ENCODE assay signal across 8 cellular contexts in genomic region chr11:20355221-20356219, GRCh38. TPM values are rescaled to one million over a fixed set of nuclear protein-coding genes. Genes with fewer than 3 reads are reported as not detected.
A peak's percentile ranks its signal among the peaks of the same experiment; 100 is the strongest.
DNase-seq lines count a peak whose midpoint lies in the region; ATAC-seq, FAIRE-seq and TF ChIP-seq lines count a peak whose summit lies in the region.

No MANE protein-coding gene starts in this region.

- peak; percentile 87 for FAIRE-seq in GM12891 (lab: Jason Lieb, UNC)

- no peak overlapping the region for H3K4me3 Mint-ChIP-seq in T-helper 2 cell treated with Interferon-gamma antibody and Interleukin-4, amounts not matched to agents 5 μg/mL and 100 μg/mL, for 36 hours

- peak; percentile 79 for ATAC-seq in HG02623 (IDR thresholded peaks at IDR 0.05; ENCODE audit: unreplicated experiment)

- peaks cover 20% of the 10 kb centered on the region for H3K27me3 Mint-ChIP-seq in T-helper 2 cell treated with Interferon-gamma antibody and Interleukin-4, amounts not matched to agents 5 μg/mL and 100 μg/mL, for 36 hours (ENCODE audit: low read depth)

- DNase-seq in AG08396 (ENCODE audit: low spot score) (peak; percentile 57), GM12891 (ENCODE audit: insufficient read length, low spot score) (no peak), NCI-H1092 treated with DMSO at 0.1 percent for 48 hours (lab: John Stamatoyannopoulos, UW) (peak; percentile 50), foreskin fibroblast (peak; percentile 56 to 83), retinal pigment epithelial cell (ENCODE audit: low read depth) (no peak)
- peak; percentile 35 for DNase-seq in activated CD4-positive, alpha-beta T cell treated with anti-CD3 and anti-CD28 coated beads, Interleukin-2, amount 50 U/mL, for 1 hour
- DNase-seq in T-helper 2 cell treated with Interferon-gamma antibody and Interleukin-4, amounts not matched to agents 5 μg/mL and 100 μg/mL, for 36 hours (ENCODE audit: low spot score), result no peak

- no peak overlapping the region for H3K27ac Mint-ChIP-seq in T-helper 2 cell treated with Interferon-gamma antibody and Interleukin-4, amounts not matched to agents 5 μg/mL and 100 μg/mL, for 36 hours

- H3K9me3 Mint-ChIP-seq in T-helper 2 cell treated with Interferon-gamma antibody and Interleukin-4, amounts not matched to agents 5 μg/mL and 100 μg/mL, for 36 hours, result peaks cover 4% of the 10 kb centered on the region

- H3K4me3 ChIP-seq in foreskin fibroblast (ENCODE audit: low read depth in 1 of 2, low read length in 2 of 2), result no peak overlapping the region
- H3K4me3 ChIP-seq in retinal pigment epithelial cell (ENCODE audit: low read length), result no peak overlapping the region

- TF ChIP-seq POLR2A in GM12891 (IDR thresholded peaks at IDR 0.05; ENCODE audit: low read depth, low read length), result no peak

- TF ChIP-seq CTCF in foreskin fibroblast (IDR thresholded peaks at IDR 0.05; ENCODE audit: low read depth, low read length), result peak; percentile 64
- TF ChIP-seq CTCF in retinal pigment epithelial cell (conservative IDR thresholded peaks at IDR 0.05; ENCODE audit: low read depth, low read length), result peak; percentile 65

- H3K36me3 Mint-ChIP-seq in T-helper 2 cell treated with Interferon-gamma antibody and Interleukin-4, amounts not matched to agents 5 μg/mL and 100 μg/mL, for 36 hours (ENCODE audit: low read depth), result no peaks in the 10 kb centered on the region

- peaks cover 11% of the 10 kb centered on the region for H3K4me1 Mint-ChIP-seq in T-helper 2 cell treated with Interferon-gamma antibody and Interleukin-4, amounts not matched to agents 5 μg/mL and 100 μg/mL, for 36 hours (ENCODE audit: low read depth)

TF ChIP-seq in GM12891, 5 proteins besides CTCF, POLR2A, EP300 and RAD21:
- no peak for TF ChIP-seq POLR2AphosphoS5 (IDR thresholded peaks at IDR 0.05; ENCODE audit: low read depth, low read length)
- no peak for TF ChIP-seq TAF1 (IDR thresholded peaks at IDR 0.05; ENCODE audit: low read depth, low read length)
- no peak for TF ChIP-seq POU2F2 (IDR thresholded peaks at IDR 0.05; ENCODE audit: low read depth, low read length)
- TF ChIP-seq SPI1 (IDR thresholded peaks at IDR 0.05; ENCODE audit: low read depth, low read length), result no peak
- no peak for TF ChIP-seq PAX5 (IDR thresholded peaks at IDR 0.05; ENCODE audit: insufficient read depth, low read length, severe bottlenecking)

RNA-seq across cellular contexts. Expression of gene HTATIP2, which starts 8.0 kb away (rescaled TPM):
- 18.9 TPM for polyA plus RNA-seq in GM12891 (2012; ENCODE audit: low read depth, missing spikeins)

RNA-seq across cellular contexts. Expression of gene PRMT3, which starts 32.0 kb away (rescaled TPM):
- 8.9 TPM for polyA plus RNA-seq in GM12891 (2012; ENCODE audit: low read depth, missing spikeins)

Comparison
In these comparisons a context has a peak if more than half of its experiments do, and no peak if none do; other contexts are left out.
1. DNase-seq: peak in AG08396 (single experiment), NCI-H1092 treated with DMSO at 0.1 percent for 48 hours (single experiment), activated CD4-positive, alpha-beta T cell treated with anti-CD3 and anti-CD28 coated beads, Interleukin-2, amount 50 U/mL, for 1 hour (single experiment) and foreskin fibroblast (2 of 2); none in GM12891 (single experiment), retinal pigment epithelial cell (single experiment) and T-helper 2 cell treated with Interferon-gamma antibody and Interleukin-4, amounts not matched to agents 5 μg/mL and 100 μg/mL, for 36 hours (single experiment).